Comparison of ENCODE assay signal across 31 cellular contexts in the genomic region with DNA sequence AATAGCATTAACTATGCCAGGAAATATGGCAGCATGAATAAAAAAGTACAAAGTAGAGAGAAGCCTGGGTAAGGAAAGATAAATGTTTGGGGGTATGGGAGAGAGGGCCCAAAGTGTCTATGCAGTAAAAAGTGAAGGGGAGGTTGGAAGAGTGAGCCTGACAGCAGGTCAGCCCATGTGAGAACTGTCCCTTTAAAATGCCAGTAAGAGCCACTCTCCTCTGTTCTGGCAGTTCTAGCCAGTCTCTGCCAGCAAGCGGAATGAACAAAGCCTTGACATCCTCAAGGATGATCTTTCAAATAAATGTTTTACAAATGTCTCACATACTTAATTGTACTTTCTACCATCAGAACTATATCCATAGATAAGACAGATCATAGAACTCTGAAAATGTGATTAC.
"Had no signal": no experiment of that assay in that cellular context is flagged by ENCODE, and none has a peak within 500 bp of the region (broad histone marks: within the 10 kb centered on the region; RNA-seq: fewer than 3 reads in every experiment).

No MANE protein-coding gene starts in this region.

- H3K27me3 Mint-ChIP-seq: activated B cell treated with CpG ODN at 0.5 μM for 24 hours; activated CD4-positive, alpha-beta memory T cell treated with anti-CD3 and anti-CD28 coated beads, Interleukin-2, amount 10 ng/mL, durations not matched to agents 7 days and 5 days; activated naive CD4-positive, alpha-beta T cell treated with anti-CD3 and anti-CD28 coated beads, Interleukin-2, amount 50 U/mL, for 24 hours; activated naive CD8-positive, alpha-beta T cell treated with anti-CD3 and anti-CD28 coated beads, Interleukin-2, amount 10 ng/mL, durations not matched to agents 7 days and 5 days; activated T-cell treated with anti-CD3 and anti-CD28 coated beads, Interleukin-2, amount 50 U/mL, for 24 hours had no signal

- H3K4me3 ChIP-seq: body of pancreas had no signal

- ATAC-seq: body of pancreas, Panc1 had no signal

- H3K9me3 Mint-ChIP-seq: activated naive CD4-positive, alpha-beta T cell treated with anti-CD3 and anti-CD28 coated beads, Interleukin-2, amount 50 U/mL, for 24 hours; activated T-helper 2 cell treated with anti-CD3 and anti-CD28 coated beads, Interferon-gamma antibody, Interleukin-2, Interleukin-4, amounts not matched to agents 10 μg/mL and 5 μg/mL and 100 μg/mL, durations not matched to agents 14 hours and 24 hours and 36 hours had no signal

- H3K27me3 ChIP-seq: body of pancreas had no signal

- H3K27ac ChIP-seq: body of pancreas, VCaP had no signal

- H3K4me3 Mint-ChIP-seq: activated B cell treated with CpG ODN at 0.5 μM for 24 hours; activated CD4-positive, alpha-beta memory T cell treated with anti-CD3 and anti-CD28 coated beads, Interleukin-2, amount 10 ng/mL, durations not matched to agents 7 days and 5 days; activated naive CD4-positive, alpha-beta T cell treated with anti-CD3 and anti-CD28 coated beads, Interleukin-2, amount 50 U/mL, for 24 hours; activated naive CD8-positive, alpha-beta T cell treated with anti-CD3 and anti-CD28 coated beads, Interleukin-2, amount 10 ng/mL, durations not matched to agents 7 days and 5 days; activated T-cell treated with anti-CD3 and anti-CD28 coated beads, Interleukin-2, amount 50 U/mL, for 24 hours had no signal

- H3K9me3 ChIP-seq: body of pancreas had no signal

- H3K36me3 Mint-ChIP-seq: activated naive CD4-positive, alpha-beta T cell treated with anti-CD3 and anti-CD28 coated beads, Interleukin-2, amount 50 U/mL, for 24 hours; activated naive CD8-positive, alpha-beta T cell treated with anti-CD3 and anti-CD28 coated beads, Interleukin-2, amount 10 ng/mL, durations not matched to agents 7 days and 5 days had no signal

- H3K27ac Mint-ChIP-seq: activated B cell treated with CpG ODN at 0.5 μM for 24 hours; activated CD4-positive, alpha-beta memory T cell treated with anti-CD3 and anti-CD28 coated beads, Interleukin-2, amount 10 ng/mL, durations not matched to agents 7 days and 5 days; activated naive CD4-positive, alpha-beta T cell treated with anti-CD3 and anti-CD28 coated beads, Interleukin-2, amount 50 U/mL, for 24 hours; activated naive CD8-positive, alpha-beta T cell treated with anti-CD3 and anti-CD28 coated beads, Interleukin-2, amount 10 ng/mL, durations not matched to agents 7 days and 5 days; activated T-cell treated with anti-CD3 and anti-CD28 coated beads, Interleukin-2, amount 50 U/mL, for 24 hours; activated T-helper 2 cell treated with anti-CD3 and anti-CD28 coated beads, Interferon-gamma antibody, Interleukin-2, Interleukin-4, amounts not matched to agents 10 μg/mL and 5 μg/mL and 100 μg/mL, durations not matched to agents 14 hours and 24 hours and 36 hours had no signal

- H3K4me1 Mint-ChIP-seq: activated B cell treated with CpG ODN at 0.5 μM for 24 hours; activated CD4-positive, alpha-beta memory T cell treated with anti-CD3 and anti-CD28 coated beads, Interleukin-2, amount 10 ng/mL, durations not matched to agents 7 days and 5 days; activated naive CD4-positive, alpha-beta T cell treated with anti-CD3 and anti-CD28 coated beads, Interleukin-2, amount 50 U/mL, for 24 hours; activated naive CD8-positive, alpha-beta T cell treated with anti-CD3 and anti-CD28 coated beads, Interleukin-2, amount 10 ng/mL, durations not matched to agents 7 days and 5 days had no signal

- DNase-seq: activated B cell treated with CpG ODN at 0.5 μM for 24 hours; activated CD4-positive, alpha-beta memory T cell treated with anti-CD3 and anti-CD28 coated beads, Interleukin-2, amount 10 ng/mL, durations not matched to agents 7 days and 5 days; activated CD4-positive, alpha-beta T cell treated with anti-CD3 and anti-CD28 coated beads for 4 hours; activated CD4-positive, alpha-beta T cell treated with anti-CD3 and anti-CD28 coated beads, Interleukin-2, amount 50 U/mL, for 1 hour; activated CD4-positive, CD25-positive, alpha-beta regulatory T cell treated with anti-CD3 and anti-CD28 coated beads, Interleukin-2, amount 50 U/mL, for 72 hours; activated CD8-positive, alpha-beta memory T cell treated with anti-CD3 and anti-CD28 coated beads for 24 hours; activated gamma-delta T cell; activated naive CD4-positive, alpha-beta T cell treated with Interleukin-2 at 50 U/mL for 16 hours; activated naive CD8-positive, alpha-beta T cell treated with anti-CD3 and anti-CD28 coated beads, Interleukin-2, amount 10 ng/mL, durations not matched to agents 7 days and 5 days; activated T-cell treated with anti-CD3 and anti-CD28 coated beads, Interleukin-2, amount 50 U/mL, for 24 hours; body of pancreas; caudate nucleus; Kasumi-1; KG1; MM.1S; MV-4-11; NCI-H1092; NCI-H1436 treated with DMSO at 0.1 percent for 48 hours; NCI-H1694 treated with DMSO at 0.1 percent for 48 hours; NCI-H2029; NCI-H345; NCI-H524 treated with DMSO at 0.1 percent for 48 hours; RPMI8226; SW 1271; T-helper 1 cell; T-helper 2 cell; T-helper 9 cell had no signal
